ENCODE assay signal across 12 cellular contexts in genomic region chr21:45299026-45299863, GRCh38. TPM values are rescaled to one million over a fixed set of nuclear protein-coding genes. Genes with fewer than 3 reads are reported as not detected.
DNase-seq lines count a peak whose midpoint lies in the region; ATAC-seq, FAIRE-seq and TF ChIP-seq lines count a peak whose summit lies in the region.
"Had no signal": no experiment of that assay in that cellular context is flagged by ENCODE, and none has a peak within 500 bp of the region (broad histone marks: within the 10 kb centered on the region; RNA-seq: fewer than 3 reads in every experiment).

No MANE protein-coding gene starts in this region.

- peak overlapping the region; percentile 17 for H2AFZ ChIP-seq in osteoblast (ENCODE audit: low read length)

- H3K36me3 ChIP-seq in CD4-positive, alpha-beta memory T cell (ENCODE audit: insufficient read depth, low read length): no peaks in the 10 kb centered on the region
- H3K36me3 ChIP-seq in ascending aorta (no peaks in the 10 kb centered on the region), heart right ventricle (no peaks in the 10 kb centered on the region), osteoblast (ENCODE audit: insufficient read depth, low read length) (no peaks in the 10 kb centered on the region), small intestine (ENCODE audit: control insufficient read depth in 2 of 2, insufficient read depth in 2 of 2, low read length in 2 of 2) (no peaks in the 10 kb centered on the region)

- POLR2A ChIA-PET in CD4-positive, alpha-beta memory T cell (lab: Charles Lee; ENCODE audit: partially characterized antibody): no interaction called here

- peak in 7 of 8 donors; percentile 20 to 55 (median 41) for ATAC-seq in heart right ventricle
- ATAC-seq in GM21515 (IDR thresholded peaks at IDR 0.05; ENCODE audit: unreplicated experiment): no peak

- TF ChIP-seq CTCF in ascending aorta (IDR thresholded peaks at IDR 0.05) (no peak), heart right ventricle (IDR thresholded peaks at IDR 0.05) (no peak), osteoblast (IDR thresholded peaks at IDR 0.05; ENCODE audit: extremely low read depth, low read depth, low read length) (no peak)

- no peaks in the 10 kb centered on the region for H3K27me3 Mint-ChIP-seq in CD4-positive, alpha-beta memory T cell

- H3K79me2 ChIP-seq in osteoblast (ENCODE audit: insufficient read depth, low read length): peaks cover 9% of the 10 kb centered on the region

- H3K27ac Mint-ChIP-seq in CD4-positive, alpha-beta memory T cell: peak overlapping the region in 5 of 7 donors; percentile 4 to 59 (median 22)

- H3K4me1 ChIP-seq in CD4-positive, alpha-beta memory T cell (ENCODE audit: insufficient read depth, low read length): peaks cover 31% of the 10 kb centered on the region
- H3K4me1 ChIP-seq in ascending aorta (peaks cover 11 to 18% of the 10 kb centered on the region in 2 donors), heart right ventricle (peaks cover 25 to 77% (median 59%) of the 10 kb centered on the region in 9 donors), osteoblast (ENCODE audit: insufficient read depth, low read length) (peaks cover 29% of the 10 kb centered on the region), small intestine (ENCODE audit: control insufficient read depth in 2 of 2, insufficient read depth in 1 of 2, low read depth in 1 of 2, low read length in 1 of 2) (peaks cover 0 to 4% of the 10 kb centered on the region in 2 donors)

- H3K4me1 Mint-ChIP-seq in CD4-positive, alpha-beta memory T cell: peaks cover 0 to 5% (median 2%) of the 10 kb centered on the region in 4 donors

- H3K4me2 ChIP-seq in osteoblast (ENCODE audit: insufficient read depth, low read length): peak overlapping the region; percentile 62

- DNase-seq in CD4-positive, alpha-beta memory T cell: no peak
- DNase-seq in ascending aorta (ENCODE audit: low spot score in 2 of 2): no peak
- peak; percentile 64 to 71 for DNase-seq in heart right ventricle
- DNase-seq in osteoblast (ENCODE audit: insufficient read length, low spot score, missing footprints): peak; percentile 90
- DNase-seq in GOT3 (lab: John Stamatoyannopoulos, UW): no peak
- DNase-seq in small intestine: no peak
- DNase-seq in NCI-H2171 treated with DMSO at 0.1 percent for 48 hours (lab: John Stamatoyannopoulos, UW): no peak
- DNase-seq: amniotic stem cell, DMS79 treated with DMSO at 0.1 percent for 48 hours, MV-4-11 had no signal

- no peak overlapping the region for H3K4me3 ChIP-seq in CD4-positive, alpha-beta memory T cell (ENCODE audit: low read length in 2 of 2)
- no peak overlapping the region for H3K4me3 ChIP-seq in ascending aorta
- H3K4me3 ChIP-seq in heart right ventricle: peak overlapping the region in 2 of 10 donors; percentile 8 to 9
- H3K4me3 ChIP-seq in osteoblast (ENCODE audit: insufficient read depth, low read length): peak overlapping the region; percentile 35
- H3K4me3 ChIP-seq in small intestine (ENCODE audit: low read depth in 1 of 2, low read length in 2 of 2): no peak overlapping the region

- no peaks in the 10 kb centered on the region for H3K9me3 ChIP-seq in CD4-positive, alpha-beta memory T cell (ENCODE audit: control insufficient read depth in 1 of 2, low read length in 2 of 2)
- H3K9me3 ChIP-seq in ascending aorta: no peaks in the 10 kb centered on the region
- peaks cover 0 to 6% (median 0%) of the 10 kb centered on the region in 11 donors for H3K9me3 ChIP-seq in heart right ventricle
- no peaks in the 10 kb centered on the region for H3K9me3 ChIP-seq in osteoblast (ENCODE audit: low read depth, low read length)
- H3K9me3 ChIP-seq in small intestine (ENCODE audit: control insufficient read depth, low read depth): no peaks in the 10 kb centered on the region

- no peak overlapping the region for H3K4me3 Mint-ChIP-seq in CD4-positive, alpha-beta memory T cell

- H3K9me3 Mint-ChIP-seq in CD4-positive, alpha-beta memory T cell: no peaks in the 10 kb centered on the region

- no peaks in the 10 kb centered on the region for H3K36me3 Mint-ChIP-seq in CD4-positive, alpha-beta memory T cell

- WGBS in heart right ventricle, 2 donors: 41 to 52% methylated on average over 22 of the region's 22 CpGs
- 78 to 89% (median 83%) methylated on average over 22 of the region's 22 CpGs for WGBS in small intestine, 3 donors

- no peak for FAIRE-seq in small intestine (lab: Jason Lieb, UNC)
- FAIRE-seq: H54 had no signal

- intact Hi-C loops in CD4-positive, alpha-beta memory T cell (cut with micrococcal nuclease): no loop called here
- intact Hi-C loops in ascending aorta (cut with DNase I): no loop called here
- intact Hi-C loops in heart right ventricle (cut with DNase I): loop anchor here in 1 of 10 donors (5.0 to 10.0 kb wide), 2 partner anchors 63 to 296 kb away; no protein-coding TSS in a partner anchor

- H3K27ac ChIP-seq in CD4-positive, alpha-beta memory T cell (ENCODE audit: low read depth, low read length): no peak overlapping the region
- peak overlapping the region; percentile 73 to 80 for H3K27ac ChIP-seq in ascending aorta
- H3K27ac ChIP-seq in heart right ventricle: peak overlapping the region; percentile 35 to 97 (median 90)
- peak overlapping the region; percentile 52 for H3K27ac ChIP-seq in osteoblast (ENCODE audit: low read depth, low read length)
- H3K27ac ChIP-seq in small intestine (ENCODE audit: low read depth in 1 of 2, low read length in 1 of 2): peak overlapping the region in 1 of 2 donors; percentile 96

- no peaks in the 10 kb centered on the region for H4K20me1 ChIP-seq in osteoblast (ENCODE audit: insufficient read depth, low read length)

- CTCF ChIA-PET in CD4-positive, alpha-beta memory T cell (lab: Charles Lee; ENCODE audit: partially characterized antibody): no interaction called here

- no peaks in the 10 kb centered on the region for H3K27me3 ChIP-seq in CD4-positive, alpha-beta memory T cell (ENCODE audit: insufficient read depth, low read length)
- H3K27me3 ChIP-seq in ascending aorta (no peaks in the 10 kb centered on the region), heart right ventricle (no peaks in the 10 kb centered on the region), osteoblast (ENCODE audit: insufficient read depth, low read length) (no peaks in the 10 kb centered on the region), small intestine (ENCODE audit: control insufficient read depth in 2 of 2, insufficient read depth in 2 of 2, low read length in 2 of 2) (no peaks in the 10 kb centered on the region)

RNA-seq across cellular contexts. Expression of gene POFUT2, which starts 11.6 kb away (rescaled TPM):
- 10 to 100 TPM; 40.1 to 40.8 TPM for total RNA-seq in CD4-positive, alpha-beta memory T cell
- 1 to 10 TPM; 2.8 to 5.7 TPM for polyA plus RNA-seq in CD4-positive, alpha-beta memory T cell
- total RNA-seq in ascending aorta: 39.4 TPM
- total RNA-seq in heart right ventricle: 10 to 100 TPM; 12.7 to 20.4 (median 16.3) TPM
- 10 to 100 TPM; 18.9 to 20.6 TPM for polyA plus RNA-seq in heart right ventricle
- 35.8 and 39.2 TPM in 2 replicates for total RNA-seq in osteoblast
- polyA plus RNA-seq in small intestine: 10 to 100 TPM; 13.5 to 34.4 (median 20.0) TPM

Comparison
In these comparisons a context has a peak if more than half of its experiments do, and no peak if none do; other contexts are left out.
1. DNase-seq: peak in heart right ventricle (2 of 2) and osteoblast (single experiment); none in CD4-positive, alpha-beta memory T cell (0 of 5), ascending aorta (0 of 2), GOT3 (single experiment), small intestine (single experiment) and NCI-H2171 treated with DMSO at 0.1 percent for 48 hours (single experiment).